ENCODE assay signal across 28 cellular contexts in the genomic region with DNA sequence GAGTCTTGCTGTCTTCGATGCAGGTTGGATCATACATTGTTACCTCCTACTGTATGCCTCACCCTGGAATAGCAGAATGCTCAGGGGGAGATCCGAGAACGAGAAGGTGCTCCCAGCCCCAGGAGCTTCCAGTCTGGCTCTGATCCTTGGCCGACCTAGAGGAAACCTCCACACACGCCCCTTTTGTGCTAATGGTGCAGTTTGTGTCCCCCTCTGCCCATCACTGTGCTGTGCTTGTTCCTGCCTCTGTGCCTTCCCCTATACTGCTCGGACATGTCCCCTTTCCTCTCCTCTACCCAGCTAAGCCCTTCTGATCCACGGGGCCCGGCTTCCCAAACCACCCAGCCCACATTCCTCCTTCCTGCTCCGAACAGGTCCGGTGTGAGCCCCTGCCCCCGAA. TPM values are rescaled to one million over a fixed set of nuclear protein-coding genes. Genes with fewer than 3 reads are reported as not detected.
A peak's percentile ranks its signal among the peaks of the same experiment; 100 is the strongest.
DNase-seq lines count a peak whose midpoint lies in the region; ATAC-seq, FAIRE-seq and TF ChIP-seq lines count a peak whose summit lies in the region.
"Had no signal": no experiment of that assay in that cellular context is flagged by ENCODE, and none has a peak within 500 bp of the region (broad histone marks: within the 10 kb centered on the region; RNA-seq: fewer than 3 reads in every experiment).

No MANE protein-coding gene starts in this region.

- intact Hi-C loops in CD8-positive, alpha-beta T cell (cut with DNase I, micrococcal nuclease), result no loop called here

- no peak overlapping the region for H3K14ac ChIP-seq in H1 (ENCODE audit: insufficient read length)

- no peak overlapping the region for H4K8ac ChIP-seq in H1 (ENCODE audit: extremely low read depth, insufficient read depth, low read length)

- no peak overlapping the region for H3K9ac ChIP-seq in BLaER1 treated with 17β-estradiol and CSF1 and Interleukin-3, amounts not matched to agents 10 nM and 100 nM
- no peak overlapping the region for H3K9ac ChIP-seq in H1 (replicated peaks in 1 of 4; ENCODE audit: extremely low read depth in 1 of 4, low read depth in 3 of 4, low read length in 3 of 4)
- no peak overlapping the region for H3K9ac ChIP-seq in neural progenitor cell

- no peak overlapping the region for H4K91ac ChIP-seq in H1 (replicated peaks; ENCODE audit: insufficient read length, low read length)

- H3K27me3 Mint-ChIP-seq in CD8-positive, alpha-beta T cell (ENCODE audit: low read depth), result no peaks in the 10 kb centered on the region
- H3K27me3 Mint-ChIP-seq in neural progenitor cell (ENCODE audit: insufficient read depth, low read depth), result peaks cover 14% of the 10 kb centered on the region
- H3K27me3 Mint-ChIP-seq: T-cell had no signal

- H3K4me1 ChIP-seq in BLaER1 treated with 17β-estradiol and CSF1 and Interleukin-3, amounts not matched to agents 10 nM and 100 nM, result peaks cover 52 to 70% (median 63%) of the 10 kb centered on the region in 10 experiments
- H3K4me1 ChIP-seq in CD8-positive, alpha-beta T cell (ENCODE audit: insufficient read depth, low read length), result peaks cover 7% of the 10 kb centered on the region
- H3K4me1 ChIP-seq in H1 (replicated peaks in 1 of 4; ENCODE audit: control insufficient read depth in 3 of 4, insufficient read depth in 4 of 4, low read length in 3 of 4) (peaks cover 4 to 7% (median 6%) of the 10 kb centered on the region in 4 experiments), neural progenitor cell (peaks cover 1% of the 10 kb centered on the region)

- TF ChIP-seq POLR2A in H1 (IDR thresholded peaks at IDR 0.05; ENCODE audit: control extremely low read depth in 1 of 2, low read depth in 2 of 2, low read length in 2 of 2), result no peak
- no peak for TF ChIP-seq POLR2A in GM12892 (IDR thresholded peaks at IDR 0.05; ENCODE audit: low read depth, low read length)

- H2BK120ac ChIP-seq in H1 (replicated peaks; ENCODE audit: low read depth, low read length), result no peak overlapping the region

- CTCF ChIA-PET in CD8-positive, alpha-beta T cell (lab: Charles Lee), result no interaction called here
- CTCF ChIA-PET in H1 (lab: Charles Lee; ENCODE audit: partially characterized antibody), result interaction anchor here (0.7 to 2.6 kb wide), 6 partner anchors 10 to 125 kb away, joined by 3 to 7 read pairs (median 3); no protein-coding TSS in a partner anchor

- H3F3A ChIP-seq in neural progenitor cell (ENCODE audit: low read depth), result peaks cover 5% of the 10 kb centered on the region

- no peak overlapping the region; the same call in 1 of the 2 replicates for H2AK5ac ChIP-seq in H1 (ENCODE audit: low read depth, low read length)

- no peak overlapping the region for H3K27ac ChIP-seq in BLaER1 treated with 17β-estradiol and CSF1 and Interleukin-3, amounts not matched to agents 10 nM and 100 nM
- no peak overlapping the region for H3K27ac ChIP-seq in CD8-positive, alpha-beta T cell (ENCODE audit: low read depth, low read length)
- H3K27ac ChIP-seq in H1 (ENCODE audit: low read depth, low read length), result peak overlapping the region; percentile 8; the same call in 1 of the 2 replicates
- no peak overlapping the region for H3K27ac ChIP-seq in neural progenitor cell
- H3K27ac ChIP-seq: body of pancreas, pancreas, SJSA1 had no signal

- H3K23ac ChIP-seq in H1 (ENCODE audit: insufficient read length), result no peak overlapping the region

- no peak overlapping the region; the same call in 1 of the 2 replicates for H3K18ac ChIP-seq in H1 (ENCODE audit: extremely low read depth, low read length)

- POLR2A ChIA-PET in CD8-positive, alpha-beta T cell (lab: Charles Lee), result no interaction called here
- POLR2A ChIA-PET in H1 (lab: Charles Lee; ENCODE audit: partially characterized antibody), result interaction anchor here (1.0 to 14.9 kb wide), 9 partner anchors 14 to 77 kb away, joined by 3 to 164 read pairs (median 6); partner anchors contain the start of gene REPIN1

- H3K79me1 ChIP-seq in H1 (ENCODE audit: low read depth, low read length), result peaks cover 3% of the 10 kb centered on the region; the same call in 1 of the 2 replicates

- peak overlapping the region in 9 of 11 experiments; percentile 52 to 99 (median 93); a peak in 14 of 22 replicates for H3K4me2 ChIP-seq in BLaER1 treated with 17β-estradiol and CSF1 and Interleukin-3, amounts not matched to agents 10 nM and 100 nM
- no peak overlapping the region for H3K4me2 ChIP-seq in H1 (ENCODE audit: insufficient read depth in 1 of 2, low read depth in 2 of 2, low read length in 2 of 2)
- no peak overlapping the region for H3K4me2 ChIP-seq in neural progenitor cell

- H3K36me3 Mint-ChIP-seq in CD8-positive, alpha-beta T cell, result peaks cover 44% of the 10 kb centered on the region
- H3K36me3 Mint-ChIP-seq in neural progenitor cell, result peaks cover 11% of the 10 kb centered on the region

- peak overlapping the region; percentile 60 for H3K27ac Mint-ChIP-seq in CD8-positive, alpha-beta T cell
- peak overlapping the region; percentile 40 for H3K27ac Mint-ChIP-seq in neural progenitor cell

- FAIRE-seq in H1 (lab: Jason Lieb, UNC) (no peak), GM12892 (lab: Jason Lieb, UNC) (no peak)
- FAIRE-seq: pancreas had no signal

- no peaks in the 10 kb centered on the region for H3K9me3 Mint-ChIP-seq in CD8-positive, alpha-beta T cell
- no peaks in the 10 kb centered on the region for H3K9me3 Mint-ChIP-seq in neural progenitor cell
- H3K9me3 Mint-ChIP-seq: T-cell had no signal

- H2AFZ ChIP-seq in H1 (ENCODE audit: low read length), result no peak overlapping the region
- no peak overlapping the region for H2AFZ ChIP-seq in neural progenitor cell (replicated peaks)

- H2BK12ac ChIP-seq in H1 (ENCODE audit: low read depth, low read length), result no peak overlapping the region

- peaks cover 14% of the 10 kb centered on the region for H3K4me1 Mint-ChIP-seq in CD8-positive, alpha-beta T cell (ENCODE audit: low read depth)
- H3K4me1 Mint-ChIP-seq in neural progenitor cell, result peaks cover 44% of the 10 kb centered on the region

- H3K36me3 ChIP-seq in BLaER1 treated with 17β-estradiol and CSF1 and Interleukin-3, amounts not matched to agents 10 nM and 100 nM, result peaks cover 0 to 24% (median 11%) of the 10 kb centered on the region in 11 experiments; a peak in 12 of 22 replicates
- peaks cover 8% of the 10 kb centered on the region for H3K36me3 ChIP-seq in CD8-positive, alpha-beta T cell (ENCODE audit: insufficient read depth, low read length)
- H3K36me3 ChIP-seq in H1 (ENCODE audit: control insufficient read depth in 2 of 4, insufficient read depth in 4 of 4, low read length in 3 of 4), result peaks cover 7 to 37% (median 15%) of the 10 kb centered on the region in 4 experiments
- H3K36me3 ChIP-seq in neural progenitor cell, result no peaks in the 10 kb centered on the region
- H3K36me3 ChIP-seq: SJSA1 had no signal

- no peak overlapping the region for H3K4me3 Mint-ChIP-seq in CD8-positive, alpha-beta T cell
- H3K4me3 Mint-ChIP-seq in neural progenitor cell, result peak overlapping the region; percentile 57
- H3K4me3 Mint-ChIP-seq: T-cell had no signal

- no peak overlapping the region for H3K4me3 ChIP-seq in BLaER1 treated with 17β-estradiol and CSF1 and Interleukin-3, amounts not matched to agents 10 nM and 100 nM
- H3K4me3 ChIP-seq in CD8-positive, alpha-beta T cell (ENCODE audit: low read depth, low read length), result no peak overlapping the region
- no peak overlapping the region for H3K4me3 ChIP-seq in H1 (ENCODE audit: extremely low read depth in 1 of 4, insufficient read depth in 2 of 4, low read depth in 3 of 4, low read length in 4 of 4)
- no peak overlapping the region for H3K4me3 ChIP-seq in neural progenitor cell
- H3K4me3 ChIP-seq: body of pancreas, pancreas, SJSA1 had no signal

- no peak overlapping the region for H2BK5ac ChIP-seq in H1 (ENCODE audit: low read depth, low read length)

- TF ChIP-seq EP300 in H1 (IDR thresholded peaks at IDR 0.05; ENCODE audit: borderline replicate concordance in 1 of 2, low read depth in 2 of 2, low read length in 2 of 2), result no peak

- no peak overlapping the region for H2BK20ac ChIP-seq in H1 (ENCODE audit: low read length)

- TF ChIP-seq RAD21 in H1 (IDR thresholded peaks at IDR 0.05 in 1 of 2, conservative IDR thresholded peaks at IDR 0.05 in 1 of 2; ENCODE audit: low read depth in 2 of 2, low read length in 2 of 2), result no peak

- H4K20me1 ChIP-seq in BLaER1 treated with 17β-estradiol and CSF1 and Interleukin-3, amounts not matched to agents 10 nM and 100 nM, result peaks cover 0 to 27% (median 0%) of the 10 kb centered on the region in 11 experiments; a peak in 5 of 22 replicates
- H4K20me1 ChIP-seq in H1 (replicated peaks in 1 of 2; ENCODE audit: control insufficient read depth in 1 of 2, insufficient read depth in 2 of 2, low read length in 2 of 2), result peaks cover 0 to 3% of the 10 kb centered on the region in 2 experiments
- H4K20me1 ChIP-seq in neural progenitor cell (ENCODE audit: low read depth), result no peaks in the 10 kb centered on the region

- ATAC-seq in CD8-positive, alpha-beta T cell, result no peak
- ATAC-seq: body of pancreas; Panc1; pancreas; stimulated activated naive CD8-positive, alpha-beta T cell treated with anti-CD3 and anti-CD28 coated beads, Interleukin-15, Interleukin-2, amounts not matched to agents 100 U/mL and 50 U/mL, for 24 hours; T-cell had no signal

- no peak overlapping the region for H2BK15ac ChIP-seq in H1 (ENCODE audit: low read length)

- peak overlapping the region; percentile 8 for H3K4ac ChIP-seq in H1 (replicated peaks; ENCODE audit: insufficient read length, low read depth, low read length)

- no peak overlapping the region for H4K5ac ChIP-seq in H1 (ENCODE audit: insufficient read length, low read depth, low read length)

- no peaks in the 10 kb centered on the region for H3K9me3 ChIP-seq in BLaER1 treated with 17β-estradiol and CSF1 and Interleukin-3, amounts not matched to agents 10 nM and 100 nM (replicated peaks in 1 of 11)
- no peaks in the 10 kb centered on the region for H3K9me3 ChIP-seq in CD8-positive, alpha-beta T cell (ENCODE audit: low read length)
- H3K9me3 ChIP-seq in H1 (ENCODE audit: insufficient read depth in 2 of 2, low read depth in 1 of 2, low read length in 1 of 2) (no peaks in the 10 kb centered on the region), neural progenitor cell (ENCODE audit: low read depth) (no peaks in the 10 kb centered on the region)
- H3K9me3 ChIP-seq: body of pancreas, pancreas, SJSA1 had no signal

- no peak for TF ChIP-seq CTCF in CD8-positive, alpha-beta T cell (IDR thresholded peaks at IDR 0.05)
- no peak for TF ChIP-seq CTCF in H1 (IDR thresholded peaks at IDR 0.05; ENCODE audit: control extremely low read depth in 1 of 3, insufficient read depth in 1 of 3, low read depth in 1 of 3, low read length in 3 of 3)
- TF ChIP-seq CTCF in neural progenitor cell (IDR thresholded peaks at IDR 0.05), result no peak

- DNase-seq in CD8-positive, alpha-beta T cell, result no peak
- DNase-seq in H1 (ENCODE audit: low read depth in 1 of 2, low spot score in 2 of 2) (no peak), neural progenitor cell (ENCODE audit: low spot score) (no peak), GM12892 (ENCODE audit: insufficient read length) (no peak), NCI-H128 (lab: John Stamatoyannopoulos, UW; ENCODE audit: unreplicated experiment) (no peak), SIG-M5 treated with dmso at 0.1 percent for 504 hours (lab: John Stamatoyannopoulos, UW; ENCODE audit: unreplicated experiment) (no peak)
- DNase-seq: activated CD4-positive, alpha-beta T cell treated with anti-CD3 and anti-CD28 coated beads for 4 hours; body of pancreas; DMS53; erythroblast; GDM1; GOT3; KBM-7; left cardiac atrium; mammary epithelial cell; MM.1S; NCI-H1436 treated with DMSO at 0.1 percent for 48 hours; NCI-H510A; stimulated activated CD4-positive, alpha-beta T cell treated with anti-CD3 and anti-CD28 coated beads, Interleukin-12 subunit alpha, Interleukin-12 subunit beta, amount 100 ng/mL, for 4 hours; stimulated activated CD4-positive, alpha-beta T cell treated with anti-CD3 and anti-CD28 coated beads, Interleukin-4, amount 100 ng/mL, for 24 hours; stimulated activated naive CD8-positive, alpha-beta T cell treated with anti-CD3 and anti-CD28 coated beads, Interleukin-15, Interleukin-2, amounts not matched to agents 100 U/mL and 50 U/mL, for 24 hours; T-cell had no signal

- H3K23me2 ChIP-seq in H1 (ENCODE audit: low read depth, low read length), result no peaks in the 10 kb centered on the region

- WGBS in H1 (ENCODE audit: extremely low coverage in 1 of 2, insufficient coverage in 1 of 2, insufficient read length in 1 of 2, insufficient replicate concordance in 2 of 2, low coverage in 1 of 2, low lambda C conversion rate in 2 of 2, missing lambda C conversion rate in 1 of 2), 2 experiments, result 88% methylated on average over 10 of the region's 11 CpGs; no CpG with 5 or more reads in 1 of the 2 experiments

- H3K79me2 ChIP-seq in H1 (ENCODE audit: control insufficient read depth in 1 of 2, insufficient read depth in 2 of 2, low read length in 2 of 2) (peaks cover 0 to 10% of the 10 kb centered on the region in 2 experiments; a peak in 2 of 4 replicates), neural progenitor cell (ENCODE audit: low read depth) (no peaks in the 10 kb centered on the region)

- no peak overlapping the region for H3K56ac ChIP-seq in H1 (replicated peaks; ENCODE audit: insufficient read length, low read depth, low read length)

- H3K27me3 ChIP-seq in BLaER1 treated with 17β-estradiol and CSF1 and Interleukin-3, amounts not matched to agents 10 nM and 100 nM, result peaks cover 0 to 15% (median 0%) of the 10 kb centered on the region in 11 experiments; a peak in 3 of 22 replicates
- H3K27me3 ChIP-seq in CD8-positive, alpha-beta T cell (ENCODE audit: insufficient read depth, low read length), result no peaks in the 10 kb centered on the region
- no peaks in the 10 kb centered on the region for H3K27me3 ChIP-seq in H1 (replicated peaks in 1 of 4; ENCODE audit: control insufficient read depth in 3 of 4, extremely low read depth in 1 of 4, insufficient read depth in 3 of 4, low read length in 3 of 4)
- H3K27me3 ChIP-seq in neural progenitor cell, result no peaks in the 10 kb centered on the region
- H3K27me3 ChIP-seq: body of pancreas, pancreas, SJSA1 had no signal

RNA-seq across cellular contexts. Expression of gene ZNF775, which starts 32.5 kb away (rescaled TPM):
- total RNA-seq in CD8-positive, alpha-beta T cell, result under 1 TPM; 0.33 to 0.58 TPM
- total RNA-seq in H1 (2021; fragmentation: NEBNext Ultra II Directional; extraction: Animal tissue kit (Norgen Biotek cat#: 25700)), result 21.5 and 24.9 TPM in 2 replicates
- 13.6 and 22.5 TPM in 2 replicates for polyA plus RNA-seq in H1 (2011; rRNA removed)
- polyA plus RNA-seq in H1 (2011; cell fraction: cytosol; rRNA removed), result 23.8 TPM
- polyA plus RNA-seq in H1 (2011; cell fraction: nucleus; rRNA removed), result 26.9 TPM
- 12.3 to 21.8 TPM (median 20.3 TPM) in 4 replicates for polyA plus RNA-seq in H1 (2012, experiment 1 of 2)
- 13.0 TPM for polyA plus RNA-seq in H1 (2012, experiment 2 of 2)
- 9.1 TPM for polyA plus RNA-seq in H1 (2013, experiment 1 of 2)
- polyA plus RNA-seq in H1 (2013, experiment 2 of 2), result 8.5 TPM
- polyA minus RNA-seq in H1 (2011; rRNA and poly(A)+ RNA removed), result 2.5 and 2.9 TPM in 2 replicates
- polyA minus RNA-seq in H1 (2011; cell fraction: cytosol; rRNA and poly(A)+ RNA removed), result 21.4 TPM
- 15.7 TPM for polyA minus RNA-seq in H1 (2011; cell fraction: nucleus; rRNA and poly(A)+ RNA removed)
- 3.0 and 26.1 TPM in 2 replicates for total RNA-seq in neural progenitor cell (ENCODE audit: low replicate concordance)
- polyA plus RNA-seq in GM12892 (2012; ENCODE audit: missing spikeins), result 4.2 TPM

RNA-seq across cellular contexts. Expression of gene GIMAP8, which starts 38.8 kb away (rescaled TPM):
- total RNA-seq in CD8-positive, alpha-beta T cell, result 1 to 10 TPM; 2.0 to 2.5 TPM
- not detected in 2 replicates for total RNA-seq in H1 (2021; fragmentation: NEBNext Ultra II Directional; extraction: Animal tissue kit (Norgen Biotek cat#: 25700))
- not detected in 2 replicates for polyA plus RNA-seq in H1 (2011; rRNA removed)
- polyA plus RNA-seq in H1 (2011; cell fraction: cytosol; rRNA removed), result not detected
- not detected for polyA plus RNA-seq in H1 (2011; cell fraction: nucleus; rRNA removed)
- polyA plus RNA-seq in H1 (2012, experiment 1 of 2), result not detected in 4 replicates
- not detected for polyA plus RNA-seq in H1 (2012, experiment 2 of 2)
- not detected for polyA plus RNA-seq in H1 (2013, experiment 1 of 2)
- 0.02 TPM for polyA plus RNA-seq in H1 (2013, experiment 2 of 2)
- not detected in 2 replicates for polyA minus RNA-seq in H1 (2011; rRNA and poly(A)+ RNA removed)
- polyA minus RNA-seq in H1 (2011; cell fraction: cytosol; rRNA and poly(A)+ RNA removed), result not detected
- polyA minus RNA-seq in H1 (2011; cell fraction: nucleus; rRNA and poly(A)+ RNA removed), result 0.20 TPM
- not detected in 2 replicates for total RNA-seq in neural progenitor cell (ENCODE audit: low replicate concordance)
- 5.4 TPM for polyA plus RNA-seq in GM12892 (2012; ENCODE audit: missing spikeins)
- total RNA-seq: fibroblast of villous mesenchyme, HT-29, SJSA1 had no signal

RNA-seq across cellular contexts. Expression of gene REPIN1, which starts 43.0 kb away (rescaled TPM):
- 10 to 100 TPM; 54.0 to 54.1 TPM for total RNA-seq in CD8-positive, alpha-beta T cell
- total RNA-seq in H1 (2021; fragmentation: NEBNext Ultra II Directional; extraction: Animal tissue kit (Norgen Biotek cat#: 25700)), result 125 and 130 TPM in 2 replicates
- 98.6 and 147 TPM in 2 replicates for polyA plus RNA-seq in H1 (2011; rRNA removed)
- polyA plus RNA-seq in H1 (2011; cell fraction: cytosol; rRNA removed), result 110 TPM
- 159 TPM for polyA plus RNA-seq in H1 (2011; cell fraction: nucleus; rRNA removed)
- polyA plus RNA-seq in H1 (2012, experiment 1 of 2), result 81.6 to 105 TPM (median 96.5 TPM) in 4 replicates
- 86.7 TPM for polyA plus RNA-seq in H1 (2012, experiment 2 of 2)
- 78.2 TPM for polyA plus RNA-seq in H1 (2013, experiment 1 of 2)
- 74.4 TPM for polyA plus RNA-seq in H1 (2013, experiment 2 of 2)
- 39.8 and 47.5 TPM in 2 replicates for polyA minus RNA-seq in H1 (2011; rRNA and poly(A)+ RNA removed)
- 55.6 TPM for polyA minus RNA-seq in H1 (2011; cell fraction: cytosol; rRNA and poly(A)+ RNA removed)
- polyA minus RNA-seq in H1 (2011; cell fraction: nucleus; rRNA and poly(A)+ RNA removed), result 72.6 TPM
- total RNA-seq in neural progenitor cell (ENCODE audit: low replicate concordance), result 18.0 and 58.9 TPM in 2 replicates
- polyA plus RNA-seq in GM12892 (2012; ENCODE audit: missing spikeins), result 46.6 TPM

Comparison
In these comparisons a context has a peak if more than half of its experiments do, and no peak if none do; other contexts are left out.
1. H3K4me2 ChIP-seq: peak in BLaER1 treated with 17β-estradiol and CSF1 and Interleukin-3, amounts not matched to agents 10 nM and 100 nM (9 of 11); none in H1 (0 of 2) and neural progenitor cell (single experiment).